Comparison of ENCODE assay signal across 14 cellular contexts in the genomic region with DNA sequence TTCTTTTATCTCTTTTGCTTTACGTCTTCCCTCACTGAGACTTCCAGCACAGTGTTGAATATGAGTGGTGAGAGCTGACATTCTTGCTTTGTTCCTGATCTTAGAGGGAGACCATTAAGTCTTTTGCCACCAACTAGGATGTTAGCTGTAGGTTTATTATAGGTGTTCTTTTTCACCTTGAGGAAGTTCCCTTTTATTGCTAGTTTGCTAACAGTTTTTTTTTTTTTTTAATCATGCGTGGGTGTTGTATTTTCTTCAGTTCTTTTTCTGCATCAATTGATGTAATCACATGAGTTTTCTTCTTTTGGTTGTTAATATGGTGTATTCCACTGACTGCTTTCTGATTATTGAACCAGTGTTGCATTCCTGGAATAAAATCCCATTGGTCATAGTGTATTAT. TPM values are rescaled to one million over a fixed set of nuclear protein-coding genes. Genes with fewer than 3 reads are reported as not detected.
A peak's percentile ranks its signal among the peaks of the same experiment; 100 is the strongest.
DNase-seq lines count a peak whose midpoint lies in the region; ATAC-seq lines count a peak whose summit lies in the region.
"Had no signal": no experiment of that assay in that cellular context is flagged by ENCODE, and none has a peak within 500 bp of the region (broad histone marks: within the 10 kb centered on the region; RNA-seq: fewer than 3 reads in every experiment).

No MANE protein-coding gene starts in this region.

- peaks cover 83% of the 10 kb centered on the region for H3K36me3 Mint-ChIP-seq in T-helper 2 cell treated with Interferon-gamma antibody and Interleukin-4, amounts not matched to agents 5 μg/mL and 100 μg/mL, for 36 hours (ENCODE audit: low read depth)
- peaks cover 15 to 34% of the 10 kb centered on the region in 2 donors for H3K36me3 Mint-ChIP-seq in naive B cell

- peaks cover 15% of the 10 kb centered on the region for H3K4me1 Mint-ChIP-seq in T-helper 2 cell treated with Interferon-gamma antibody and Interleukin-4, amounts not matched to agents 5 μg/mL and 100 μg/mL, for 36 hours (ENCODE audit: low read depth)
- H3K4me1 Mint-ChIP-seq in stimulated activated naive CD8-positive, alpha-beta T cell treated with anti-CD3 and anti-CD28 coated beads, Interleukin-15, amount 100 ng/mL, for 72 hours = peaks cover 51% of the 10 kb centered on the region
- peaks cover 30 to 48% (median 31%) of the 10 kb centered on the region in 3 donors for H3K4me1 Mint-ChIP-seq in naive B cell

- H3K27me3 Mint-ChIP-seq in T-helper 2 cell treated with Interferon-gamma antibody and Interleukin-4, amounts not matched to agents 5 μg/mL and 100 μg/mL, for 36 hours (ENCODE audit: low read depth) = no peaks in the 10 kb centered on the region
- no peaks in the 10 kb centered on the region for H3K27me3 Mint-ChIP-seq in stimulated activated naive CD8-positive, alpha-beta T cell treated with anti-CD3 and anti-CD28 coated beads, Interleukin-15, amount 100 ng/mL, for 72 hours
- H3K27me3 Mint-ChIP-seq in naive B cell = no peaks in the 10 kb centered on the region

- H3K4me3 Mint-ChIP-seq in T-helper 2 cell treated with Interferon-gamma antibody and Interleukin-4, amounts not matched to agents 5 μg/mL and 100 μg/mL, for 36 hours = no peak overlapping the region
- H3K4me3 Mint-ChIP-seq in stimulated activated naive CD8-positive, alpha-beta T cell treated with anti-CD3 and anti-CD28 coated beads, Interleukin-15, amount 100 ng/mL, for 72 hours = peak overlapping the region; percentile 55 to 73
- H3K4me3 Mint-ChIP-seq in naive B cell = peak overlapping the region; percentile 4 to 83 (median 52)

- DNase-seq in T-helper 2 cell treated with Interferon-gamma antibody and Interleukin-4, amounts not matched to agents 5 μg/mL and 100 μg/mL, for 36 hours (ENCODE audit: low spot score) = no peak
- no peak for DNase-seq in T-helper 2 cell
- no peak for DNase-seq in stimulated activated naive CD8-positive, alpha-beta T cell treated with anti-CD3 and anti-CD28 coated beads, Interleukin-15, amount 100 ng/mL, for 72 hours
- DNase-seq in stimulated activated naive CD8-positive, alpha-beta T cell treated with anti-CD3 and anti-CD28 coated beads, Interleukin-15, Interleukin-2, amounts not matched to agents 100 U/mL and 50 U/mL, for 24 hours = no peak
- DNase-seq in naive B cell = peak; percentile 41
- no peak for DNase-seq in SW480 (ENCODE audit: low spot score)
- DNase-seq: DMS53, HCEC 1CT, NCI-H1436, NCI-H2029 treated with DMSO at 0.1 percent for 48 hours, NCI-H524, SHP77 had no signal

- H3K9me3 Mint-ChIP-seq in T-helper 2 cell treated with Interferon-gamma antibody and Interleukin-4, amounts not matched to agents 5 μg/mL and 100 μg/mL, for 36 hours = peaks cover 30% of the 10 kb centered on the region
- peaks cover 7 to 10% of the 10 kb centered on the region in 2 donors for H3K9me3 Mint-ChIP-seq in stimulated activated naive CD8-positive, alpha-beta T cell treated with anti-CD3 and anti-CD28 coated beads, Interleukin-15, amount 100 ng/mL, for 72 hours
- H3K9me3 Mint-ChIP-seq in naive B cell = peaks cover 0 to 37% (median 21%) of the 10 kb centered on the region in 7 donors

- H3K27ac Mint-ChIP-seq in T-helper 2 cell treated with Interferon-gamma antibody and Interleukin-4, amounts not matched to agents 5 μg/mL and 100 μg/mL, for 36 hours = peak overlapping the region; percentile 28
- H3K27ac Mint-ChIP-seq in stimulated activated naive CD8-positive, alpha-beta T cell treated with anti-CD3 and anti-CD28 coated beads, Interleukin-15, amount 100 ng/mL, for 72 hours = peak overlapping the region in 1 of 2 donors; percentile 68
- H3K27ac Mint-ChIP-seq in naive B cell = peak overlapping the region; percentile 89 to 94 (median 93)

- ATAC-seq in stimulated activated naive CD8-positive, alpha-beta T cell treated with anti-CD3 and anti-CD28 coated beads, Interleukin-15, amount 100 ng/mL, for 72 hours = no peak
- ATAC-seq in stimulated activated naive CD8-positive, alpha-beta T cell treated with anti-CD3 and anti-CD28 coated beads, Interleukin-15, Interleukin-2, amounts not matched to agents 100 U/mL and 50 U/mL, for 24 hours = no peak
- ATAC-seq in naive B cell (ENCODE audit: low read depth in 2 of 2) = peak; percentile 67 to 68
- ATAC-seq in HG03159 (IDR thresholded peaks at IDR 0.05; ENCODE audit: unreplicated experiment) = no peak
- ATAC-seq in GM19463 (IDR thresholded peaks at IDR 0.05; ENCODE audit: unreplicated experiment) = no peak

RNA-seq across cellular contexts. Expression of a gene that starts 21.1 kb away (rescaled TPM):
- 100 to 1,000 TPM; 121 to 135 (median 122) TPM for polyA plus RNA-seq in naive B cell (ENCODE audit: low read depth in 6 of 6)

RNA-seq across cellular contexts. Expression of a gene that starts 33.6 kb away (rescaled TPM):
- 100 to 1,000 TPM; 123 to 235 (median 155) TPM for polyA plus RNA-seq in naive B cell (ENCODE audit: low read depth in 6 of 6)

RNA-seq across cellular contexts. Expression of a gene that starts 45.5 kb away (rescaled TPM):
- not detected for polyA plus RNA-seq in naive B cell (ENCODE audit: low read depth in 6 of 6)

Comparison
In these comparisons a context has a peak if more than half of its experiments do, and no peak if none do; other contexts are left out.
1. ATAC-seq: peak in naive B cell (2 of 2); none in stimulated activated naive CD8-positive, alpha-beta T cell treated with anti-CD3 and anti-CD28 coated beads, Interleukin-15, amount 100 ng/mL, for 72 hours (single experiment), stimulated activated naive CD8-positive, alpha-beta T cell treated with anti-CD3 and anti-CD28 coated beads, Interleukin-15, Interleukin-2, amounts not matched to agents 100 U/mL and 50 U/mL, for 24 hours (single experiment), HG03159 (single experiment) and GM19463 (single experiment).